ENCODE assay signal across 14 cellular contexts in genomic region chr2:226916662-226917061, GRCh38.
DNase-seq lines count a peak whose midpoint lies in the region; ATAC-seq, FAIRE-seq and TF ChIP-seq lines count a peak whose summit lies in the region.
"Had no signal": no experiment of that assay in that cellular context is flagged by ENCODE, and none has a peak within 500 bp of the region (broad histone marks: within the 10 kb centered on the region; RNA-seq: fewer than 3 reads in every experiment).

No MANE protein-coding gene starts in this region.

- H3K9me2 ChIP-seq in OCI-LY7 (ENCODE audit: insufficient read depth, low read length) = no peaks in the 10 kb centered on the region

- no peak for TF ChIP-seq EP300 in tibial nerve (IDR thresholded peaks at IDR 0.05)

- ATAC-seq in GM18502 (IDR thresholded peaks at IDR 0.05; ENCODE audit: poor library complexity, unreplicated experiment) (peak; percentile 82), GM21360 (IDR thresholded peaks at IDR 0.05; ENCODE audit: unreplicated experiment) (peak; percentile 48), HG03025 (IDR thresholded peaks at IDR 0.05; ENCODE audit: low FRiP score, unreplicated experiment) (peak; percentile 87)

- 75 to 83% (median 79%) methylated on average over 1 of the region's 1 CpG for WGBS in small intestine, 3 donors
- 82% methylated on average over 1 of the region's 1 CpG for WGBS in tibial nerve, 2 donors

- H3K27me3 ChIP-seq in small intestine (ENCODE audit: control insufficient read depth in 2 of 2, insufficient read depth in 2 of 2, low read length in 2 of 2) (no peaks in the 10 kb centered on the region), tibial nerve (no peaks in the 10 kb centered on the region)
- H3K27me3 ChIP-seq: BLaER1 treated with 17β-estradiol and CSF1 and Interleukin-3, amounts not matched to agents 10 nM and 100 nM; Peyer's patch had no signal

- CTCF ChIA-PET in OCI-LY7 (lab: Charles Lee; ENCODE audit: unreplicated experiment) = interaction anchor here (1.0 kb wide), 1 partner anchor 78 kb away, joined by 3 read pairs; no protein-coding TSS in a partner anchor

- H3K27ac ChIP-seq in OCI-LY7 (ENCODE audit: low read depth, low read length, poor library complexity, severe bottlenecking) = peak overlapping the region; percentile 75
- no peak overlapping the region for H3K27ac ChIP-seq in small intestine (ENCODE audit: low read depth in 1 of 2, low read length in 1 of 2)
- H3K27ac ChIP-seq in tibial nerve = no peak overlapping the region
- H3K27ac ChIP-seq: BLaER1 treated with 17β-estradiol and CSF1 and Interleukin-3, amounts not matched to agents 10 nM and 100 nM; WERI-Rb-1 had no signal

- POLR2A ChIA-PET in OCI-LY7 (lab: Charles Lee) = interaction anchor here (0.6 to 5.5 kb wide), 6 partner anchors 9 to 128 kb away, joined by 3 to 34 read pairs (median 4); no protein-coding TSS in a partner anchor

- intact Hi-C loops in OCI-LY7 (cut with micrococcal nuclease; ENCODE audit: unreplicated experiment) = loop anchor here (2.0 kb wide), 2 partner anchors 54 to 80 kb away; partner anchors contain the start of gene RHBDD1

- H3K4me3 ChIP-seq in OCI-LY7 (ENCODE audit: low read depth, low read length, poor library complexity, severe bottlenecking) = peak overlapping the region; percentile 12
- H3K4me3 ChIP-seq in small intestine (ENCODE audit: low read depth in 1 of 2, low read length in 2 of 2) = no peak overlapping the region
- H3K4me3 ChIP-seq in tibial nerve = no peak overlapping the region
- H3K4me3 ChIP-seq: BLaER1 treated with 17β-estradiol and CSF1 and Interleukin-3, amounts not matched to agents 10 nM and 100 nM; lung; Peyer's patch had no signal

- peak; percentile 21; the same call in 1 of the 2 replicates for TF ChIP-seq CTCF in OCI-LY7 (conservative IDR thresholded peaks at IDR 0.05; ENCODE audit: low read length)
- TF ChIP-seq CTCF in tibial nerve (IDR thresholded peaks at IDR 0.05) = no peak

- no peak for TF ChIP-seq POLR2A in tibial nerve (IDR thresholded peaks at IDR 0.05)

- no TSS peak for BruUV-seq in OCI-LY7 (replicated peaks; lab: Mats Ljungman, UMichigan)

- H4K20me1 ChIP-seq in OCI-LY7 (ENCODE audit: insufficient read depth, low read length) = no peaks in the 10 kb centered on the region
- H4K20me1 ChIP-seq: BLaER1 treated with 17β-estradiol and CSF1 and Interleukin-3, amounts not matched to agents 10 nM and 100 nM had no signal

- H3K36me3 ChIP-seq in OCI-LY7 (ENCODE audit: insufficient read depth, low read length) = peaks cover 81% of the 10 kb centered on the region
- H3K36me3 ChIP-seq in small intestine (ENCODE audit: control insufficient read depth in 2 of 2, insufficient read depth in 2 of 2, low read length in 2 of 2) = no peaks in the 10 kb centered on the region
- peaks cover 0 to 33% (median 0%) of the 10 kb centered on the region in 3 donors for H3K36me3 ChIP-seq in tibial nerve
- H3K36me3 ChIP-seq: Peyer's patch, WERI-Rb-1 had no signal

- H3K4me1 ChIP-seq in OCI-LY7 (ENCODE audit: insufficient read depth, low read length, poor library complexity, severe bottlenecking) = peaks cover 59% of the 10 kb centered on the region
- no peaks in the 10 kb centered on the region for H3K4me1 ChIP-seq in small intestine (ENCODE audit: control insufficient read depth in 2 of 2, insufficient read depth in 1 of 2, low read depth in 1 of 2, low read length in 1 of 2)
- H3K4me1 ChIP-seq in tibial nerve = no peaks in the 10 kb centered on the region
- H3K4me1 ChIP-seq: BLaER1 treated with 17β-estradiol and CSF1 and Interleukin-3, amounts not matched to agents 10 nM and 100 nM; Peyer's patch had no signal

- peak overlapping the region; percentile 66 for H3K4me2 ChIP-seq in OCI-LY7 (ENCODE audit: low read length)
- H3K4me2 ChIP-seq: BLaER1 treated with 17β-estradiol and CSF1 and Interleukin-3, amounts not matched to agents 10 nM and 100 nM had no signal

- H3K9me3 ChIP-seq in OCI-LY7 (ENCODE audit: low read length) = peaks cover 32% of the 10 kb centered on the region; the same call in 1 of the 2 replicates
- no peaks in the 10 kb centered on the region for H3K9me3 ChIP-seq in small intestine (ENCODE audit: control insufficient read depth, low read depth)
- peaks cover 0 to 14% (median 0%) of the 10 kb centered on the region in 4 donors for H3K9me3 ChIP-seq in tibial nerve
- H3K9me3 ChIP-seq: Peyer's patch had no signal

- no peak overlapping the region for H2AFZ ChIP-seq in OCI-LY7 (ENCODE audit: low read length)

- DNase-seq in OCI-LY7 (ENCODE audit: low spot score) (peak; percentile 79), DMS114 treated with DMSO at 0.1 percent for 48 hours (lab: John Stamatoyannopoulos, UW; ENCODE audit: unreplicated experiment) (no peak), 8988T (no peak), small intestine (no peak), tibial nerve (ENCODE audit: low spot score in 2 of 2) (no peak)
- DNase-seq: activated naive CD4-positive, alpha-beta T cell; NCI-H146; Peyer's patch; WERI-Rb-1 had no signal

- no peak for FAIRE-seq in small intestine (lab: Jason Lieb, UNC)

- H3K79me2 ChIP-seq in OCI-LY7 (ENCODE audit: insufficient read depth, low read depth, low read length) = peaks cover 52% of the 10 kb centered on the region; the same call in 1 of the 2 replicates
